ENCODE assay signal across 1 cellular context in the genomic region with DNA sequence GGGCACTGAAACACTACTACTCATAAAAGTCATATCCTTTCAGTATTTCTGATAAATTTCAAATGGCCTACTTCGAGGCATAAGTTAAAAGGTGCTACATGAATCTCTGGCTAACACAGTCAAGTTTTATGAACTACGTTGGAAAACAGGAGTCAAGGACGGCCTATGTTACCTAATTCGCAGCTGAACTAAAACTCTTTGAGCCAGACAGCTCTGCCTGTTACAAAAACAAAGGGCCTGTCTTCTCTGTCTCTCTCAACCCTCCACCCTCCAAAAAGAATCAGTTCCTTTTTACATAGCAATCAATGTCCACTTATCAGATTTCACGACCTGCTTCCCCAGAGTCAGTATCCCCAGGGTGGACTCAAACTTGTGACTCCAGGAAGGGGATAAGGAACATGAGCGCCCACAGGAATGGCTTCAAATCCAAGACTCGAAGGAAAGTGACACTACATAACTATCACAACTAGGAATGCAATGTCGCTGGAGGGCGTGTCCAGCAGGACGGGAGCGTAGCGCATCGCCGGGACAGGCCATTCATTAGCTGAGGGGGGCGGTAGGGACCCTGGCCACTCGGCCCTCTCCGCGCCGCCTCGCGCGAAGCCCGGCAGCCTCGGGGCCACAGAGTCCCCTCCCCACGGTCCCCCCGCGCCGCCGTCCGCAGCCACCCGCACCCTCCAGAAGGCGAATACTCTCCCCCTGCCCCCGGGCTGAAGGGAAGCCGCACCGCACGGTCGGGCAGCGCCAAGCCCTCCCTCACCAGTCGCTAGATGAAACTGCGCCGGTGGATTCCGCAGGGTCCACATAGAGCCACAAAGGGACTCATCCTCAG.
TF ChIP-seq lines count a peak whose summit lies in the region.

No MANE protein-coding gene starts in this region.

TF ChIP-seq in HepG2, 621 proteins besides CTCF, POLR2A, EP300 and RAD21 (continued from another document and continues in another):
- TF ChIP-seq, protein P1, sequence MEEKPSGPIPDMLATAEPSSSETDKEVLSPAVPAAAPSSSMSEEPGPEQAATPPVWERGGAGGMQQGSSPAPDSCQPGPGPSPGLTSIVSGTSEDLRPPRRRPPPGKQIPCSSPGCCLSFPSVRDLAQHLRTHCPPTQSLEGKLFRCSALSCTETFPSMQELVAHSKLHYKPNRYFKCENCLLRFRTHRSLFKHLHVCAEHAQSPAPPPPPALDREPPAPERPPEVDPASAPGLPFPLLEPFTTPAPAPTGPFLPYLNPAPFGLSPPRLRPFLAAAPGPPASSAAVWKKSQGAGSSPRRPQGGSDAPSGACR (CRISPR knock-in tag; IDR thresholded peaks at IDR 0.05) = no peak
- TF ChIP-seq YY1 (IDR thresholded peaks at IDR 0.05; ENCODE audit: insufficient read depth, insufficient replicate concordance, low read depth, low read length) (no peak), RFX5 (IDR thresholded peaks at IDR 0.05; ENCODE audit: low read depth, low read length) (no peak), RFX1 (IDR thresholded peaks at IDR 0.05) (no peak), MAF1 (CRISPR knock-in tag; IDR thresholded peaks at IDR 0.05; ENCODE audit: borderline replicate concordance) (no peak), TBP (CRISPR knock-in tag; IDR thresholded peaks at IDR 0.05) (no peak), NONO (IDR thresholded peaks at IDR 0.05) (no peak), NONO (CRISPR knock-in tag; conservative IDR thresholded peaks at IDR 0.05) (peak; percentile 14; the same call in 1 of the 2 replicates), HDAC6 (IDR thresholded peaks at IDR 0.05; ENCODE audit: low read depth, low read length) (no peak), PRPF4 (IDR thresholded peaks at IDR 0.05; ENCODE audit: low read depth, low read length, poor library complexity, severe bottlenecking) (no peak), SP1 (IDR thresholded peaks at IDR 0.05) (no peak), SP1 (CRISPR knock-in tag; IDR thresholded peaks at IDR 0.05) (peak; percentile 57), ZFP90 (CRISPR knock-in tag; IDR thresholded peaks at IDR 0.05; ENCODE audit: borderline replicate concordance) (no peak), ETV6 (CRISPR knock-in tag; conservative IDR thresholded peaks at IDR 0.05) (no peak), DPF2 (CRISPR knock-in tag; IDR thresholded peaks at IDR 0.05; ENCODE audit: borderline replicate concordance, low read depth) (no peak), ZFY (CRISPR knock-in tag; IDR thresholded peaks at IDR 0.05) (peak; percentile 60; the same call in 1 of the 2 replicates), ZNF34 (CRISPR knock-in tag; IDR thresholded peaks at IDR 0.05; ENCODE audit: borderline replicate concordance) (0 out of 2 replicates have a peak, but pooled peaks have one; percentile 4), ZNF296 (CRISPR knock-in tag; conservative IDR thresholded peaks at IDR 0.05) (no peak), ZNF350 (CRISPR knock-in tag; IDR thresholded peaks at IDR 0.05; ENCODE audit: borderline replicate concordance, low read depth) (no peak), ZSCAN29 (CRISPR knock-in tag; conservative IDR thresholded peaks at IDR 0.05) (no peak), DR1 (CRISPR knock-in tag; IDR thresholded peaks at IDR 0.05) (no peak), KLF13 (CRISPR knock-in tag; IDR thresholded peaks at IDR 0.05) (no peak), RBAK (CRISPR knock-in tag; IDR thresholded peaks at IDR 0.05) (no peak), POLR2AphosphoS2 (IDR thresholded peaks at IDR 0.05; ENCODE audit: low read depth, low read length) (no peak), ZFAT (CRISPR knock-in tag; conservative IDR thresholded peaks at IDR 0.05) (no peak), ZBTB3 (CRISPR knock-in tag; IDR thresholded peaks at IDR 0.05; ENCODE audit: borderline replicate concordance, low read depth) (0 out of 2 replicates have a peak, but pooled peaks have one; percentile 4), MAZ (IDR thresholded peaks at IDR 0.05; ENCODE audit: borderline replicate concordance, low read depth, low read length) (no peak), MAZ (CRISPR knock-in tag; IDR thresholded peaks at IDR 0.05; ENCODE audit: low read depth) (0 out of 2 replicates have a peak, but pooled peaks have one; percentile 23), KDM2A (CRISPR knock-in tag; IDR thresholded peaks at IDR 0.05; ENCODE audit: borderline replicate concordance, low read depth) (no peak; the same call in none of the 2 replicates), ZBTB7A (CRISPR knock-in tag; IDR thresholded peaks at IDR 0.05) (peak; percentile 61; the same call in 1 of the 2 replicates), SIN3B (IDR thresholded peaks at IDR 0.05; ENCODE audit: low read length) (no peak), TCF12 (IDR thresholded peaks at IDR 0.05) (no peak), TCF12 (CRISPR knock-in tag; IDR thresholded peaks at IDR 0.05) (peak; percentile 79; the same call in 1 of the 2 replicates), HOXA5 (CRISPR knock-in tag; IDR thresholded peaks at IDR 0.05) (peak; percentile 21; the same call in 1 of the 2 replicates), LCORL (IDR thresholded peaks at IDR 0.05) (no peak), LCORL (CRISPR knock-in tag; IDR thresholded peaks at IDR 0.05) (peak; percentile 26; the same call in 1 of the 2 replicates), XRCC5 (optimal IDR thresholded peaks at IDR 0.05; ENCODE audit: low read length) (no peak), SIX1 (CRISPR knock-in tag; IDR thresholded peaks at IDR 0.05; ENCODE audit: borderline replicate concordance) (0 out of 2 replicates have a peak, but pooled peaks have one; percentile 23), ZNF44 (CRISPR knock-in tag; IDR thresholded peaks at IDR 0.05) (no peak), NR1H2 (CRISPR knock-in tag; IDR thresholded peaks at IDR 0.05; ENCODE audit: borderline replicate concordance, low read depth) (0 out of 2 replicates have a peak, but pooled peaks have one; percentile 24), FOXO1 (CRISPR knock-in tag; IDR thresholded peaks at IDR 0.05) (no peak)
- TF ChIP-seq, protein P2, sequence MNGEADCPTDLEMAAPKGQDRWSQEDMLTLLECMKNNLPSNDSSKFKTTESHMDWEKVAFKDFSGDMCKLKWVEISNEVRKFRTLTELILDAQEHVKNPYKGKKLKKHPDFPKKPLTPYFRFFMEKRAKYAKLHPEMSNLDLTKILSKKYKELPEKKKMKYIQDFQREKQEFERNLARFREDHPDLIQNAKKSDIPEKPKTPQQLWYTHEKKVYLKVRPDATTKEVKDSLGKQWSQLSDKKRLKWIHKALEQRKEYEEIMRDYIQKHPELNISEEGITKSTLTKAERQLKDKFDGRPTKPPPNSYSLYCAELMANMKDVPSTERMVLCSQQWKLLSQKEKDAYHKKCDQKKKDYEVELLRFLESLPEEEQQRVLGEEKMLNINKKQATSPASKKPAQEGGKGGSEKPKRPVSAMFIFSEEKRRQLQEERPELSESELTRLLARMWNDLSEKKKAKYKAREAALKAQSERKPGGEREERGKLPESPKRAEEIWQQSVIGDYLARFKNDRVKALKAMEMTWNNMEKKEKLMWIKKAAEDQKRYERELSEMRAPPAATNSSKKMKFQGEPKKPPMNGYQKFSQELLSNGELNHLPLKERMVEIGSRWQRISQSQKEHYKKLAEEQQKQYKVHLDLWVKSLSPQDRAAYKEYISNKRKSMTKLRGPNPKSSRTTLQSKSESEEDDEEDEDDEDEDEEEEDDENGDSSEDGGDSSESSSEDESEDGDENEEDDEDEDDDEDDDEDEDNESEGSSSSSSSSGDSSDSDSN (CRISPR knock-in tag; IDR thresholded peaks at IDR 0.05) = peak; percentile 71; the same call in 1 of the 2 replicates
- TF ChIP-seq, protein P3, sequence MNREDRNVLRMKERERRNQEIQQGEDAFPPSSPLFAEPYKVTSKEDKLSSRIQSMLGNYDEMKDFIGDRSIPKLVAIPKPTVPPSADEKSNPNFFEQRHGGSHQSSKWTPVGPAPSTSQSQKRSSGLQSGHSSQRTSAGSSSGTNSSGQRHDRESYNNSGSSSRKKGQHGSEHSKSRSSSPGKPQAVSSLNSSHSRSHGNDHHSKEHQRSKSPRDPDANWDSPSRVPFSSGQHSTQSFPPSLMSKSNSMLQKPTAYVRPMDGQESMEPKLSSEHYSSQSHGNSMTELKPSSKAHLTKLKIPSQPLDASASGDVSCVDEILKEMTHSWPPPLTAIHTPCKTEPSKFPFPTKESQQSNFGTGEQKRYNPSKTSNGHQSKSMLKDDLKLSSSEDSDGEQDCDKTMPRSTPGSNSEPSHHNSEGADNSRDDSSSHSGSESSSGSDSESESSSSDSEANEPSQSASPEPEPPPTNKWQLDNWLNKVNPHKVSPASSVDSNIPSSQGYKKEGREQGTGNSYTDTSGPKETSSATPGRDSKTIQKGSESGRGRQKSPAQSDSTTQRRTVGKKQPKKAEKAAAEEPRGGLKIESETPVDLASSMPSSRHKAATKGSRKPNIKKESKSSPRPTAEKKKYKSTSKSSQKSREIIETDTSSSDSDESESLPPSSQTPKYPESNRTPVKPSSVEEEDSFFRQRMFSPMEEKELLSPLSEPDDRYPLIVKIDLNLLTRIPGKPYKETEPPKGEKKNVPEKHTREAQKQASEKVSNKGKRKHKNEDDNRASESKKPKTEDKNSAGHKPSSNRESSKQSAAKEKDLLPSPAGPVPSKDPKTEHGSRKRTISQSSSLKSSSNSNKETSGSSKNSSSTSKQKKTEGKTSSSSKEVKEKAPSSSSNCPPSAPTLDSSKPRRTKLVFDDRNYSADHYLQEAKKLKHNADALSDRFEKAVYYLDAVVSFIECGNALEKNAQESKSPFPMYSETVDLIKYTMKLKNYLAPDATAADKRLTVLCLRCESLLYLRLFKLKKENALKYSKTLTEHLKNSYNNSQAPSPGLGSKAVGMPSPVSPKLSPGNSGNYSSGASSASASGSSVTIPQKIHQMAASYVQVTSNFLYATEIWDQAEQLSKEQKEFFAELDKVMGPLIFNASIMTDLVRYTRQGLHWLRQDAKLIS (CRISPR knock-in tag; IDR thresholded peaks at IDR 0.05) = peak; percentile 45; the same call in 1 of the 2 replicates
- TF ChIP-seq, protein P4, sequence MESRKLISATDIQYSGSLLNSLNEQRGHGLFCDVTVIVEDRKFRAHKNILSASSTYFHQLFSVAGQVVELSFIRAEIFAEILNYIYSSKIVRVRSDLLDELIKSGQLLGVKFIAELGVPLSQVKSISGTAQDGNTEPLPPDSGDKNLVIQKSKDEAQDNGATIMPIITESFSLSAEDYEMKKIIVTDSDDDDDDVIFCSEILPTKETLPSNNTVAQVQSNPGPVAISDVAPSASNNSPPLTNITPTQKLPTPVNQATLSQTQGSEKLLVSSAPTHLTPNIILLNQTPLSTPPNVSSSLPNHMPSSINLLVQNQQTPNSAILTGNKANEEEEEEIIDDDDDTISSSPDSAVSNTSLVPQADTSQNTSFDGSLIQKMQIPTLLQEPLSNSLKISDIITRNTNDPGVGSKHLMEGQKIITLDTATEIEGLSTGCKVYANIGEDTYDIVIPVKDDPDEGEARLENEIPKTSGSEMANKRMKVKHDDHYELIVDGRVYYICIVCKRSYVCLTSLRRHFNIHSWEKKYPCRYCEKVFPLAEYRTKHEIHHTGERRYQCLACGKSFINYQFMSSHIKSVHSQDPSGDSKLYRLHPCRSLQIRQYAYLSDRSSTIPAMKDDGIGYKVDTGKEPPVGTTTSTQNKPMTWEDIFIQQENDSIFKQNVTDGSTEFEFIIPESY (CRISPR knock-in tag; IDR thresholded peaks at IDR 0.05) = no peak
- TF ChIP-seq, protein P5, sequence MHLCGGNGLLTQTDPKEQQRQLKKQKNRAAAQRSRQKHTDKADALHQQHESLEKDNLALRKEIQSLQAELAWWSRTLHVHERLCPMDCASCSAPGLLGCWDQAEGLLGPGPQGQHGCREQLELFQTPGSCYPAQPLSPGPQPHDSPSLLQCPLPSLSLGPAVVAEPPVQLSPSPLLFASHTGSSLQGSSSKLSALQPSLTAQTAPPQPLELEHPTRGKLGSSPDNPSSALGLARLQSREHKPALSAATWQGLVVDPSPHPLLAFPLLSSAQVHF (CRISPR knock-in tag; IDR thresholded peaks at IDR 0.05) = no peak
- TF ChIP-seq, protein P6, sequence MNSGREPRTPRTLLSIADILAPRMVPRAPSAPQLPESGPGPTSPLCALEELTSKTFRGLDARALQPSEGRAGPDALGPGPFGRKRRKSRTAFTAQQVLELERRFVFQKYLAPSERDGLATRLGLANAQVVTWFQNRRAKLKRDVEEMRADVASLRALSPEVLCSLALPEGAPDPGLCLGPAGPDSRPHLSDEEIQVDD (CRISPR knock-in tag; IDR thresholded peaks at IDR 0.05; ENCODE audit: borderline replicate concordance) = peak; percentile 22; the same call in 1 of the 2 replicates
- TF ChIP-seq, protein P7, sequence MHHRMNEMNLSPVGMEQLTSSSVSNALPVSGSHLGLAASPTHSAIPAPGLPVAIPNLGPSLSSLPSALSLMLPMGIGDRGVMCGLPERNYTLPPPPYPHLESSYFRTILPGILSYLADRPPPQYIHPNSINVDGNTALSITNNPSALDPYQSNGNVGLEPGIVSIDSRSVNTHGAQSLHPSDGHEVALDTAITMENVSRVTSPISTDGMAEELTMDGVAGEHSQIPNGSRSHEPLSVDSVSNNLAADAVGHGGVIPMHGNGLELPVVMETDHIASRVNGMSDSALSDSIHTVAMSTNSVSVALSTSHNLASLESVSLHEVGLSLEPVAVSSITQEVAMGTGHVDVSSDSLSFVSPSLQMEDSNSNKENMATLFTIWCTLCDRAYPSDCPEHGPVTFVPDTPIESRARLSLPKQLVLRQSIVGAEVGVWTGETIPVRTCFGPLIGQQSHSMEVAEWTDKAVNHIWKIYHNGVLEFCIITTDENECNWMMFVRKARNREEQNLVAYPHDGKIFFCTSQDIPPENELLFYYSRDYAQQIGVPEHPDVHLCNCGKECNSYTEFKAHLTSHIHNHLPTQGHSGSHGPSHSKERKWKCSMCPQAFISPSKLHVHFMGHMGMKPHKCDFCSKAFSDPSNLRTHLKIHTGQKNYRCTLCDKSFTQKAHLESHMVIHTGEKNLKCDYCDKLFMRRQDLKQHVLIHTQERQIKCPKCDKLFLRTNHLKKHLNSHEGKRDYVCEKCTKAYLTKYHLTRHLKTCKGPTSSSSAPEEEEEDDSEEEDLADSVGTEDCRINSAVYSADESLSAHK (CRISPR knock-in tag; IDR thresholded peaks at IDR 0.05; ENCODE audit: borderline replicate concordance) = no peak
- TF ChIP-seq, protein P8, sequence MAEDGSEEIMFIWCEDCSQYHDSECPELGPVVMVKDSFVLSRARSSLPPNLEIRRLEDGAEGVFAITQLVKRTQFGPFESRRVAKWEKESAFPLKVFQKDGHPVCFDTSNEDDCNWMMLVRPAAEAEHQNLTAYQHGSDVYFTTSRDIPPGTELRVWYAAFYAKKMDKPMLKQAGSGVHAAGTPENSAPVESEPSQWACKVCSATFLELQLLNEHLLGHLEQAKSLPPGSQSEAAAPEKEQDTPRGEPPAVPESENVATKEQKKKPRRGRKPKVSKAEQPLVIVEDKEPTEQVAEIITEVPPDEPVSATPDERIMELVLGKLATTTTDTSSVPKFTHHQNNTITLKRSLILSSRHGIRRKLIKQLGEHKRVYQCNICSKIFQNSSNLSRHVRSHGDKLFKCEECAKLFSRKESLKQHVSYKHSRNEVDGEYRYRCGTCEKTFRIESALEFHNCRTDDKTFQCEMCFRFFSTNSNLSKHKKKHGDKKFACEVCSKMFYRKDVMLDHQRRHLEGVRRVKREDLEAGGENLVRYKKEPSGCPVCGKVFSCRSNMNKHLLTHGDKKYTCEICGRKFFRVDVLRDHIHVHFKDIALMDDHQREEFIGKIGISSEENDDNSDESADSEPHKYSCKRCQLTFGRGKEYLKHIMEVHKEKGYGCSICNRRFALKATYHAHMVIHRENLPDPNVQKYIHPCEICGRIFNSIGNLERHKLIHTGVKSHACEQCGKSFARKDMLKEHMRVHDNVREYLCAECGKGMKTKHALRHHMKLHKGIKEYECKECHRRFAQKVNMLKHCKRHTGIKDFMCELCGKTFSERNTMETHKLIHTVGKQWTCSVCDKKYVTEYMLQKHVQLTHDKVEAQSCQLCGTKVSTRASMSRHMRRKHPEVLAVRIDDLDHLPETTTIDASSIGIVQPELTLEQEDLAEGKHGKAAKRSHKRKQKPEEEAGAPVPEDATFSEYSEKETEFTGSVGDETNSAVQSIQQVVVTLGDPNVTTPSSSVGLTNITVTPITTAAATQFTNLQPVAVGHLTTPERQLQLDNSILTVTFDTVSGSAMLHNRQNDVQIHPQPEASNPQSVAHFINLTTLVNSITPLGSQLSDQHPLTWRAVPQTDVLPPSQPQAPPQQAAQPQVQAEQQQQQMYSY (CRISPR knock-in tag; IDR thresholded peaks at IDR 0.05) = no peak
